19 cellular contexts compared by ENCODE assay signal in genomic region chr2:55782528-55783173, GRCh38.
DNase-seq lines count a peak whose midpoint lies in the region; ATAC-seq, FAIRE-seq and TF ChIP-seq lines count a peak whose summit lies in the region.
"Had no signal": no experiment of that assay in that cellular context is flagged by ENCODE, and none has a peak within 500 bp of the region (broad histone marks: within the 10 kb centered on the region; RNA-seq: fewer than 3 reads in every experiment).

No MANE protein-coding gene starts in this region.

- no peaks in the 10 kb centered on the region for H3K36me3 ChIP-seq in RWPE2 (ENCODE audit: low read depth)
- no peaks in the 10 kb centered on the region for H3K36me3 ChIP-seq in thyroid gland
- no peaks in the 10 kb centered on the region for H3K36me3 ChIP-seq in Karpas-422 (ENCODE audit: insufficient read depth, low read length)
- H3K36me3 ChIP-seq: BE2C had no signal

- no peaks in the 10 kb centered on the region for H4K20me1 ChIP-seq in Karpas-422 (ENCODE audit: insufficient read depth, low read depth, low read length)

- H3K9me2 ChIP-seq in Karpas-422 (replicated peaks; ENCODE audit: insufficient read depth, low read length): no peaks in the 10 kb centered on the region

- H3K79me2 ChIP-seq in Karpas-422 (ENCODE audit: low read length): no peaks in the 10 kb centered on the region

- H3K27ac ChIP-seq in RWPE2 (ENCODE audit: poor library complexity, severe bottlenecking): peak overlapping the region; percentile 95
- H3K27ac ChIP-seq in thyroid gland: peak overlapping the region; percentile 54 to 90 (median 73)
- H3K27ac ChIP-seq in Karpas-422 (ENCODE audit: low read length): no peak overlapping the region
- H3K27ac ChIP-seq: HL-60, SJSA1 had no signal

- ATAC-seq in HG03139 (IDR thresholded peaks at IDR 0.05; ENCODE audit: unreplicated experiment): peak; percentile 44
- ATAC-seq in RWPE2 (ENCODE audit: low read depth): no peak
- ATAC-seq in GM21515 (IDR thresholded peaks at IDR 0.05; ENCODE audit: unreplicated experiment): no peak
- ATAC-seq in HG03159 (IDR thresholded peaks at IDR 0.05; ENCODE audit: unreplicated experiment): no peak
- ATAC-seq: CD8-positive, alpha-beta T cell; PC-3 had no signal

- H3K9me3 ChIP-seq in RWPE2 (ENCODE audit: severe bottlenecking): no peaks in the 10 kb centered on the region
- H3K9me3 ChIP-seq in thyroid gland: no peaks in the 10 kb centered on the region
- no peaks in the 10 kb centered on the region for H3K9me3 ChIP-seq in Karpas-422 (ENCODE audit: low read length)
- H3K9me3 ChIP-seq: BE2C, SJSA1 had no signal

- DNase-seq in GM18507 (ENCODE audit: extremely low spot score, insufficient read length, low read depth) (peak; percentile 2), RWPE2 (ENCODE audit: low spot score) (no peak), thyroid gland (no peak), Karpas-422 (no peak)
- DNase-seq: BE2C; CD8-positive, alpha-beta T cell; DMS79 treated with DMSO at 0.1 percent for 48 hours; HCEC 1CT; MV-4-11; NCI-H1417 treated with DMSO at 0.1 percent for 48 hours; NCI-H2029; NCI-H510A treated with DMSO at 0.1 percent for 48 hours; NCI-H82; PC-3 had no signal

- no peak overlapping the region for H2AFZ ChIP-seq in Karpas-422 (ENCODE audit: low read length)

- intact Hi-C loops in thyroid gland (cut with DNase I): no loop called here

- H3K27me3 ChIP-seq in RWPE2 (ENCODE audit: insufficient read depth, poor library complexity, severe bottlenecking): no peaks in the 10 kb centered on the region
- H3K27me3 ChIP-seq in thyroid gland: no peaks in the 10 kb centered on the region
- H3K27me3 ChIP-seq in Karpas-422 (ENCODE audit: low read length): no peaks in the 10 kb centered on the region
- H3K27me3 ChIP-seq: BE2C, SJSA1 had no signal

- H3K4me3 ChIP-seq in RWPE2 (ENCODE audit: severe bottlenecking) (no peak overlapping the region), thyroid gland (replicated peaks in 1 of 3) (no peak overlapping the region), Karpas-422 (ENCODE audit: low read length) (no peak overlapping the region)
- H3K4me3 ChIP-seq: SJSA1 had no signal

- TF ChIP-seq CTCF in RWPE2 (IDR thresholded peaks at IDR 0.05; ENCODE audit: poor library complexity, severe bottlenecking): no peak
- no peak for TF ChIP-seq CTCF in thyroid gland (IDR thresholded peaks at IDR 0.05)

- no peak for TF ChIP-seq POLR2A in thyroid gland (IDR thresholded peaks at IDR 0.05)

- H3K4me1 ChIP-seq in RWPE2 (ENCODE audit: insufficient read depth, poor library complexity, severe bottlenecking) (peaks cover 25% of the 10 kb centered on the region), thyroid gland (peaks cover 30 to 33% of the 10 kb centered on the region in 2 donors), Karpas-422 (ENCODE audit: low read length) (no peaks in the 10 kb centered on the region)
- H3K4me1 ChIP-seq: BE2C had no signal

- peak; percentile 49 for FAIRE-seq in GM18507 (lab: Jason Lieb, UNC)

- no peak overlapping the region for H3K9ac ChIP-seq in Karpas-422 (ENCODE audit: low read length)

- no peak overlapping the region for H3K4me2 ChIP-seq in Karpas-422 (ENCODE audit: low read depth, low read length, poor library complexity, severe bottlenecking)

- 86 to 89% methylated on average over 4 of the region's 4 CpGs for WGBS in thyroid gland, 2 donors
